In genomic region chr2:238853724-238854123, GRCh38 we compare ENCODE assay signal across 31 cellular contexts. TPM values are rescaled to one million over a fixed set of nuclear protein-coding genes. Genes with fewer than 3 reads are reported as not detected.
DNase-seq lines count a peak whose midpoint lies in the region; ATAC-seq and TF ChIP-seq lines count a peak whose summit lies in the region.
"Had no signal": no experiment of that assay in that cellular context is flagged by ENCODE, and none has a peak within 500 bp of the region (broad histone marks: within the 10 kb centered on the region; RNA-seq: fewer than 3 reads in every experiment).

No MANE protein-coding gene starts in this region.

- peaks cover 13% of the 10 kb centered on the region for H3K4me1 Mint-ChIP-seq in chondrocyte (ENCODE audit: low read depth)
- H3K4me1 Mint-ChIP-seq: activated CD4-positive, alpha-beta T cell treated with anti-CD3 and anti-CD28 coated beads, Interleukin-2, amount 10 ng/mL, durations not matched to agents 7 days and 5 days had no signal

- no peak overlapping the region for H3K27ac Mint-ChIP-seq in chondrocyte (ENCODE audit: unreplicated experiment)
- H3K27ac Mint-ChIP-seq: activated CD4-positive, alpha-beta T cell treated with anti-CD3 and anti-CD28 coated beads, Interleukin-2, amount 10 ng/mL, durations not matched to agents 7 days and 5 days; effector memory CD8-positive, alpha-beta T cell had no signal

- intact Hi-C loops in Right ventricle myocardium inferior (cut with DNase I), result no loop called here
- intact Hi-C loops in posterior vena cava (cut with DNase I), result loop anchor here in 1 of 2 donors (2.0 to 5.0 kb wide), 2 partner anchors 21 to 974 kb away; no protein-coding TSS in a partner anchor

- peak overlapping the region; percentile 38 for H3K4me2 ChIP-seq in fibroblast of lung (ENCODE audit: extremely low read depth, insufficient read depth, low read length)

- H4K20me1 ChIP-seq in fibroblast of lung (ENCODE audit: control insufficient read depth, extremely low read depth, insufficient read depth, low read length), result no peaks in the 10 kb centered on the region

- no peaks in the 10 kb centered on the region for H3K9me3 ChIP-seq in right atrium auricular region
- H3K9me3 ChIP-seq in fibroblast of lung (ENCODE audit: control insufficient read depth, insufficient read depth, low read depth, low read length), result no peaks in the 10 kb centered on the region
- H3K9me3 ChIP-seq: BE2C, lower lobe of right lung, pancreas, right lobe of liver, thoracic aorta, uterus had no signal

- H3K36me3 ChIP-seq in right atrium auricular region, result no peaks in the 10 kb centered on the region
- peaks cover 7% of the 10 kb centered on the region for H3K36me3 ChIP-seq in fibroblast of lung (ENCODE audit: control insufficient read depth, insufficient read depth, low read length)
- H3K36me3 ChIP-seq: BE2C, lower lobe of right lung, pancreas, right lobe of liver, thoracic aorta, uterus, WERI-Rb-1 had no signal

- no peak overlapping the region for H2AFZ ChIP-seq in fibroblast of lung (ENCODE audit: low read length)

- H3K27ac ChIP-seq in right atrium auricular region (no peak overlapping the region), fibroblast of lung (ENCODE audit: insufficient read depth, low read length) (peak overlapping the region; percentile 74)
- H3K27ac ChIP-seq: lower lobe of right lung, pancreas, right lobe of liver, thoracic aorta, uterus, WERI-Rb-1 had no signal

- H3K9me3 Mint-ChIP-seq in chondrocyte (ENCODE audit: low read depth), result no peaks in the 10 kb centered on the region
- H3K9me3 Mint-ChIP-seq: activated CD4-positive, alpha-beta T cell treated with anti-CD3 and anti-CD28 coated beads, Interleukin-2, amount 10 ng/mL, durations not matched to agents 7 days and 5 days; effector memory CD8-positive, alpha-beta T cell had no signal

- DNase-seq in Right ventricle myocardium inferior (ENCODE audit: missing footprints), result peak; percentile 45
- no peak for DNase-seq in right atrium auricular region (ENCODE audit: low spot score)
- DNase-seq in fibroblast of lung (ENCODE audit: low read depth in 2 of 2), result no peak
- peak; percentile 40 for DNase-seq in posterior vena cava (ENCODE audit: low spot score)
- no peak for DNase-seq in NK-92 treated with Interleukin-12 subunit alpha and Interleukin-12 subunit beta, amount 100 ng/mL, for 24 hours (lab: John Stamatoyannopoulos, UW)
- no peak for DNase-seq in chondrocyte (ENCODE audit: low spot score)
- DNase-seq: activated CD4-positive, alpha-beta T cell treated with anti-CD3 and anti-CD28 coated beads, Interleukin-2, amount 10 ng/mL, durations not matched to agents 7 days and 5 days; activated naive CD4-positive, alpha-beta T cell treated with anti-CD3 and anti-CD28 coated beads, Interleukin-2, amount 50 U/mL, for 16 hours; BE2C; cortex of kidney; DMS153; effector memory CD8-positive, alpha-beta T cell; erythroblast; GDM1; KBM-7; lower lobe of right lung; NCI-H1105; NCI-H1930; NCI-H524 treated with DMSO at 0.1 percent for 48 hours; pancreas; right lobe of liver; SHP77 treated with DMSO at 0.1 percent for 48 hours; stimulated activated naive CD4-positive, alpha-beta T cell; T1000; uterus; WERI-Rb-1 had no signal

- H3K4me1 ChIP-seq in right atrium auricular region (peaks cover 0 to 8% of the 10 kb centered on the region in 2 donors), fibroblast of lung (ENCODE audit: control insufficient read depth, extremely low read depth, insufficient read depth, low read length) (peaks cover 6% of the 10 kb centered on the region)
- H3K4me1 ChIP-seq: BE2C, pancreas had no signal

- no peak overlapping the region for H3K9ac ChIP-seq in fibroblast of lung (ENCODE audit: insufficient read depth, low read length)

- no peak overlapping the region for H3K4me3 Mint-ChIP-seq in chondrocyte (ENCODE audit: unreplicated experiment)
- H3K4me3 Mint-ChIP-seq: activated CD4-positive, alpha-beta T cell treated with anti-CD3 and anti-CD28 coated beads, Interleukin-2, amount 10 ng/mL, durations not matched to agents 7 days and 5 days; effector memory CD8-positive, alpha-beta T cell had no signal

- TF ChIP-seq CTCF in right atrium auricular region (IDR thresholded peaks at IDR 0.05) (no peak), fibroblast of lung (conservative IDR thresholded peaks at IDR 0.05 in 1 of 2, IDR thresholded peaks at IDR 0.05 in 1 of 2; ENCODE audit: low read depth in 1 of 2, low read length in 2 of 2) (no peak), chondrocyte (IDR thresholded peaks at IDR 0.05) (no peak)

- peaks cover 100% of the 10 kb centered on the region for H3K79me2 ChIP-seq in fibroblast of lung (ENCODE audit: control insufficient read depth, insufficient read depth, low read length)

- peaks cover 0 to 5% of the 10 kb centered on the region in 2 donors for H3K27me3 ChIP-seq in right atrium auricular region
- H3K27me3 ChIP-seq in fibroblast of lung (ENCODE audit: control insufficient read depth, insufficient read depth, low read length), result no peaks in the 10 kb centered on the region
- H3K27me3 ChIP-seq: right lobe of liver, uterus had no signal

- peaks cover 13% of the 10 kb centered on the region for H3K27me3 Mint-ChIP-seq in chondrocyte (ENCODE audit: low read depth)

- H3K36me3 Mint-ChIP-seq in chondrocyte (ENCODE audit: low read depth), result peaks cover 1% of the 10 kb centered on the region

- no peak overlapping the region for H3K4me3 ChIP-seq in right atrium auricular region
- peak overlapping the region in 2 of 4 experiments; percentile 8 to 94 for H3K4me3 ChIP-seq in fibroblast of lung (replicated peaks in 1 of 4; ENCODE audit: control extremely low read depth in 1 of 4, insufficient read depth in 1 of 4, low read depth in 3 of 4, low read length in 4 of 4)
- H3K4me3 ChIP-seq: lower lobe of right lung, pancreas, right lobe of liver, thoracic aorta, uterus had no signal

- ATAC-seq in Right ventricle myocardium inferior (no peak), HG03354 (IDR thresholded peaks at IDR 0.05; ENCODE audit: poor library complexity, severe bottlenecking, unreplicated experiment) (no peak), HG03565 (IDR thresholded peaks at IDR 0.05; ENCODE audit: unreplicated experiment) (no peak)
- ATAC-seq: effector memory CD8-positive, alpha-beta T cell; lower lobe of right lung; Panc1; pancreas; right lobe of liver had no signal

RNA-seq across cellular contexts. Expression of gene TWIST2, which starts 5.8 kb away (rescaled TPM):
- total RNA-seq in Right ventricle myocardium inferior (2.6 TPM), right atrium auricular region (10 to 100 TPM in 1 of 2 donors, 1 to 10 TPM in 1; 6.2 to 26.1 TPM), fibroblast of lung (36.0 and 118 TPM in 2 replicates), posterior vena cava (10 to 100 TPM; 18.6 to 23.0 TPM), chondrocyte (1.8 to 9.1 TPM (median 2.4 TPM) in 3 replicates)
- 85.2 and 97.7 TPM in 2 replicates for polyA plus RNA-seq in fibroblast of lung
- 83.8 and 115 TPM in 2 replicates for polyA plus RNA-seq in fibroblast of lung (2012)
- 24.2 and 33.9 TPM in 2 replicates for polyA minus RNA-seq in fibroblast of lung (ENCODE audit: low replicate concordance)
- total RNA-seq: activated CD4-positive, alpha-beta T cell treated with anti-CD3 and anti-CD28 coated beads, Interleukin-2, amount 10 ng/mL, durations not matched to agents 7 days and 5 days had no signal
- polyA plus RNA-seq: neural cell had no signal

Comparison
In these comparisons a context has a peak if more than half of its experiments do, and no peak if none do; other contexts are left out.
1. DNase-seq: peak in Right ventricle myocardium inferior (single experiment) and posterior vena cava (single experiment); none in right atrium auricular region (single experiment), fibroblast of lung (0 of 2), NK-92 treated with Interleukin-12 subunit alpha and Interleukin-12 subunit beta, amount 100 ng/mL, for 24 hours (single experiment) and chondrocyte (single experiment).